ENCODE assay signal across 9 cellular contexts in genomic region chr4:62560858-62561257, GRCh38.
"Had no signal": no experiment of that assay in that cellular context is flagged by ENCODE, and none has a peak within 500 bp of the region (broad histone marks: within the 10 kb centered on the region; RNA-seq: fewer than 3 reads in every experiment).

No MANE protein-coding gene starts in this region.

- H3K9me3 ChIP-seq: HAP-1 had no signal

- H3K9ac ChIP-seq: GM23248 had no signal

- H3K4me1 ChIP-seq: HAP-1 had no signal

- H3K36me3 ChIP-seq: HAP-1 had no signal

- ATAC-seq: HCT116, HepG2 had no signal

- DNase-seq: GM23248, GOT3, H7, HFFc6, KBM-7 had no signal

- H3K4me3 ChIP-seq: GM23248, HAP-1 had no signal

- H3K27ac ChIP-seq: GM23248, HL-60 had no signal

- H2AFZ ChIP-seq: GM23248 had no signal
